11 cellular contexts compared by ENCODE assay signal in genomic region chr17:35537569-35538209, GRCh38. TPM values are rescaled to one million over a fixed set of nuclear protein-coding genes. Genes with fewer than 3 reads are reported as not detected.
A peak's percentile ranks its signal among the peaks of the same experiment; 100 is the strongest.
DNase-seq lines count a peak whose midpoint lies in the region; ATAC-seq and TF ChIP-seq lines count a peak whose summit lies in the region.
"Had no signal": no experiment of that assay in that cellular context is flagged by ENCODE, and none has a peak within 500 bp of the region (broad histone marks: within the 10 kb centered on the region; RNA-seq: fewer than 3 reads in every experiment).

Gene SLFN12L, minus strand, starts transcription at chr17:35537678. Its CDS starts 15,314 bp downstream, at chr17:35522364.

- H3K9me3 ChIP-seq in WERI-Rb-1 (ENCODE audit: severe bottlenecking) (no peaks in the 10 kb centered on the region), heart right ventricle (no peaks in the 10 kb centered on the region), thoracic aorta (no peaks in the 10 kb centered on the region)

- peak; percentile 63 for DNase-seq in activated CD8-positive, alpha-beta memory T cell treated with anti-CD3 and anti-CD28 coated beads for 24 hours
- no peak for DNase-seq in activated CD8-positive, alpha-beta memory T cell treated with anti-CD3 and anti-CD28 coated beads, Interleukin-2, amount 50 U/mL, for 48 hours
- DNase-seq in WERI-Rb-1: peak; percentile 41
- DNase-seq in heart right ventricle: no peak
- no peak for DNase-seq in thoracic aorta (ENCODE audit: low spot score)
- DNase-seq: ACHN, NCI-H69 had no signal

- 38 to 48% methylated on average over 2 of the region's 2 CpGs for WGBS in heart right ventricle, 2 donors

- H3K36me3 ChIP-seq in WERI-Rb-1 (no peaks in the 10 kb centered on the region), heart right ventricle (no peaks in the 10 kb centered on the region), thoracic aorta (no peaks in the 10 kb centered on the region)

- TF ChIP-seq CTCF in WERI-Rb-1 (IDR thresholded peaks at IDR 0.05; ENCODE audit: low read depth, low read length) (no peak), heart right ventricle (IDR thresholded peaks at IDR 0.05) (no peak), thoracic aorta (IDR thresholded peaks at IDR 0.05) (no peak)

- ATAC-seq in heart right ventricle (peak in 4 of 8 donors; percentile 36 to 65 (median 58)), thoracic aorta (ENCODE audit: insufficient number of reproducible peaks, low FRiP score, low read depth) (no peak), HG02885 (IDR thresholded peaks at IDR 0.05; ENCODE audit: poor library complexity, unreplicated experiment) (no peak), GM18511 (IDR thresholded peaks at IDR 0.05; ENCODE audit: unreplicated experiment) (no peak), GM21786 (IDR thresholded peaks at IDR 0.05; ENCODE audit: unreplicated experiment) (no peak)

- H3K27me3 ChIP-seq in WERI-Rb-1 (ENCODE audit: insufficient read depth, low read depth, severe bottlenecking): peaks cover 10% of the 10 kb centered on the region
- no peaks in the 10 kb centered on the region for H3K27me3 ChIP-seq in heart right ventricle
- no peaks in the 10 kb centered on the region for H3K27me3 ChIP-seq in thoracic aorta (replicated peaks; ENCODE audit: insufficient read depth)

- peak within 1 kb of the TSS; percentile 31; the same call in 1 of the 2 replicates for H3K27ac ChIP-seq in WERI-Rb-1
- peak within 1 kb of the TSS; percentile 10 to 88 (median 66) for H3K27ac ChIP-seq in heart right ventricle
- no peak within 1 kb of the TSS for H3K27ac ChIP-seq in thoracic aorta

- intact Hi-C loops in heart right ventricle (cut with DNase I): loop anchor here in 8 of 10 donors (2.0 to 10.0 kb wide), 9 partner anchors 103 to 1095 kb away; partner anchors contain the start of genes SLFN11 (in 2 of the 8) and SLFN12 (in 1 of the 8)

- H3K4me1 ChIP-seq in heart right ventricle (peaks cover 3 to 56% (median 39%) of the 10 kb centered on the region in 9 donors), thoracic aorta (ENCODE audit: control insufficient read depth in 1 of 2, low read depth in 2 of 2) (peaks cover 0 to 5% of the 10 kb centered on the region in 2 donors)

- H3K4me3 ChIP-seq in WERI-Rb-1 (ENCODE audit: low read depth, low read length) (no peak within 1 kb of the TSS), heart right ventricle (peak within 1 kb of the TSS in 4 of 10 donors; percentile 5 to 44 (median 6)), thoracic aorta (peak within 1 kb of the TSS; percentile 3)

RNA-seq across cellular contexts. Expression of gene SLFN12L, which starts in this region (rescaled TPM):
- total RNA-seq in heart right ventricle (1 to 10 TPM in 3 of 10 donors, under 1 TPM in 7; 0.20 to 4.5 (median 0.69) TPM), thoracic aorta (1 to 10 TPM; 4.1 to 4.2 TPM)
- polyA plus RNA-seq in heart right ventricle: under 1 TPM; 0.06 to 0.73 TPM
- total RNA-seq: fibroblast of villous mesenchyme had no signal

Comparison
In these comparisons a context has a peak if more than half of its experiments do, and no peak if none do; other contexts are left out.
1. DNase-seq: peak in activated CD8-positive, alpha-beta memory T cell treated with anti-CD3 and anti-CD28 coated beads for 24 hours (single experiment) and WERI-Rb-1 (single experiment); none in activated CD8-positive, alpha-beta memory T cell treated with anti-CD3 and anti-CD28 coated beads, Interleukin-2, amount 50 U/mL, for 48 hours (single experiment), heart right ventricle (0 of 2) and thoracic aorta (single experiment).
2. H3K27ac ChIP-seq: peak in WERI-Rb-1 (single experiment) and heart right ventricle (10 of 10); none in thoracic aorta (0 of 2).